Comparison of ENCODE assay signal across 8 cellular contexts in genomic region chrX:103489733-103490132, GRCh38. TPM values are rescaled to one million over a fixed set of nuclear protein-coding genes. Genes with fewer than 3 reads are reported as not detected.
DNase-seq lines count a peak whose midpoint lies in the region; TF ChIP-seq lines count a peak whose summit lies in the region.
"Not testable (repeated sequence)": the region's sequence is repeated elsewhere in the genome, so short reads cannot be mapped to it uniquely, and the experiment has no call there.

No MANE protein-coding gene starts in this region.

- H3K9me3 Mint-ChIP-seq in nephron progenitor cell, result peaks cover 15% of the 10 kb centered on the region

- H3K4me3 ChIP-seq in WI38 (ENCODE audit: low read depth, low read length), result not testable (repeated sequence)

- H3K36me3 Mint-ChIP-seq in nephron progenitor cell (ENCODE audit: low read depth), result peaks cover 18% of the 10 kb centered on the region

- H3K4me3 Mint-ChIP-seq in nephron progenitor cell, result not testable (repeated sequence)

- TF ChIP-seq CTCF in WI38 (IDR thresholded peaks at IDR 0.05; ENCODE audit: low read depth, low read length) (peak; percentile 51; the same call in 1 of the 2 replicates), nephron progenitor cell (IDR thresholded peaks at IDR 0.05) (peak; percentile 18)

- H3K27me3 Mint-ChIP-seq in nephron progenitor cell (ENCODE audit: low read depth, poor library complexity), result not testable (repeated sequence)

- DNase-seq in DMS53 treated with DMSO at 0.1 percent for 48 hours (lab: John Stamatoyannopoulos, UW; ENCODE audit: unreplicated experiment) (peak; percentile 23), HT-29 (ENCODE audit: low spot score) (peak; percentile 41), NCI-H460 (ENCODE audit: extremely low read depth, low read depth) (peak; percentile 38), astrocyte of the hippocampus (ENCODE audit: low read depth, low spot score) (peak; percentile 54), globus pallidus (ENCODE audit: low spot score) (peak; percentile 17), nephron progenitor cell (peak; percentile 56), superior temporal gyrus (ENCODE audit: extremely low spot score) (peak; percentile 22)

- H3K27ac Mint-ChIP-seq in nephron progenitor cell, result not testable (repeated sequence)

- not testable (repeated sequence) for H3K4me1 Mint-ChIP-seq in nephron progenitor cell

RNA-seq across cellular contexts. Expression of gene RAB40A, which starts 29.6 kb away (rescaled TPM):
- not detected in 2 replicates for total RNA-seq in HT-29 (2014; rRNA removed; shearing (Covaris generic))
- 0.05 TPM in 1 of 2 replicates, not detected in the other for total RNA-seq in NCI-H460 (2014; rRNA removed; shearing (Covaris generic))
- not detected in 2 replicates for polyA plus RNA-seq in NCI-H460 (2014; cell fraction: nucleus; rRNA removed)
